Comparison of ENCODE assay signal across 12 cellular contexts in the genomic region with DNA sequence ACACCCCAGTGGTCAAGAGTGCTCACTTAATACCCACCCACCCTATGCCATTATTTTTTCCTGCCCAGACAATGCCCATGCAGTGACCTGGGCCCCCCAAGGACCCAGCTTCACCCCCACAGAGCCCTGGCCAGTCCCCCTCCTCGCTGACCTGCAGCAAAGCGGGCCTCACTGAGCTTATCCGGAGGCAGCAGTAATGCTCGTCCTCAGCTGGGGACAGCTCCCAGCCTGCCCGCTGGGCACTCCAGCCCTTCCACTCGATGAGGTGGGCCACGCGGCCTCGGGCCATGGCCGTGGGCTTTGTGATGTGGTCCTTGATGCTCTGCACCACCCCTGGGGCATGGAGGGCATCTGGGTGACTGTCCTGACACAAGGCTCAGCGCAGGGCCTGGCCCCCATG. TPM values are rescaled to one million over a fixed set of nuclear protein-coding genes. Genes with fewer than 3 reads are reported as not detected.
"Had no signal": no experiment of that assay in that cellular context is flagged by ENCODE, and none has a peak within 500 bp of the region (broad histone marks: within the 10 kb centered on the region; RNA-seq: fewer than 3 reads in every experiment).

No MANE protein-coding gene starts in this region.

RNA-seq across cellular contexts. Expression of gene CLCNKB, which starts 7.1 kb away (rescaled TPM):
- total RNA-seq: thoracic aorta, vagina had no signal

RNA-seq across cellular contexts. Expression of gene CLCNKA, which starts 14.6 kb away (rescaled TPM):
- total RNA-seq: temporal lobe, tibial nerve, upper lobe of right lung, urinary bladder had no signal

RNA-seq across cellular contexts. Expression of gene HSPB7, which starts 18.6 kb away (rescaled TPM):
- total RNA-seq: temporal lobe had no signal

RNA-seq across cellular contexts. Expression of gene SRARP, which starts 32.4 kb away (rescaled TPM):
- total RNA-seq: stomach, subcutaneous adipose tissue, suprapubic skin, thoracic aorta, transverse colon, upper lobe of right lung, ureter, urinary bladder, uterus, vagina had no signal

RNA-seq across cellular contexts. Expression of gene FAM131C, which starts 37.0 kb away (rescaled TPM):
- total RNA-seq: stomach, thoracic aorta, tibial nerve, upper lobe of right lung, urinary bladder had no signal
